ENCODE assay signal across 1 cellular context in the genomic region with DNA sequence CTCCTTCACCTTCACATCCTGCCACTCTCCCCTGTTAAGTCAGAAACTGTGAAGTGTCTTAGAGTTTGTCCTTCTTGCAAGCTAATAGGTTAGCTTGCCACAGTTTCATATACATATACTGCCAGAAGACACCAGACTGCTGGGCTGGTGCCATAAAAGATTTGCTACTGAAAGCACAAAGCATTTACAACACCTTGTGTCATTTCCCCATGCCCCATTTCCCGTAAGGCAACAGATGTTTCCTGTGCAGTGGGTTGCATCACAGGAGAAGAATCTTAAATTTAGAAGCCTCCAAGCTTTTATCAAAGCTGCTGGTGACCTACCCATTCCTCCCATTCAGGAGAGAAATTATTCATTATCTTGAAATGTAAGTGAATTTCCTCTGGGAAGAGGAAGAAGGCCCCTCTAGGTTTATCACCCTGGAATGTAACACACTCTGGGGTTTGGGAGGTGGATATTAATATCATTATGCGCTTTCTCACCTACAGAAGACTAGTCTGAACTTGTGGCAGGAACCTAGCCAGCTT.
TF ChIP-seq lines count a peak whose summit lies in the region.

No MANE protein-coding gene starts in this region.

TF ChIP-seq in GM12878, 131 proteins besides CTCF, POLR2A, EP300 and RAD21 (continued from another document):
- TF ChIP-seq ZBTB11 (CRISPR knock-in tag; IDR thresholded peaks at IDR 0.05) (no peak), RFX5 (IDR thresholded peaks at IDR 0.05; ENCODE audit: low read depth, low read length) (no peak), NR2F1 (conservative IDR thresholded peaks at IDR 0.05) (no peak), HDAC2 (IDR thresholded peaks at IDR 0.05) (no peak), RCOR1 (conservative IDR thresholded peaks at IDR 0.05; ENCODE audit: low read depth, low read length) (no peak), HSF1 (IDR thresholded peaks at IDR 0.05; ENCODE audit: low read depth, low read length) (no peak), BCL11A (IDR thresholded peaks at IDR 0.05; ENCODE audit: low read depth, low read length) (no peak)
- TF ChIP-seq, protein P1, sequence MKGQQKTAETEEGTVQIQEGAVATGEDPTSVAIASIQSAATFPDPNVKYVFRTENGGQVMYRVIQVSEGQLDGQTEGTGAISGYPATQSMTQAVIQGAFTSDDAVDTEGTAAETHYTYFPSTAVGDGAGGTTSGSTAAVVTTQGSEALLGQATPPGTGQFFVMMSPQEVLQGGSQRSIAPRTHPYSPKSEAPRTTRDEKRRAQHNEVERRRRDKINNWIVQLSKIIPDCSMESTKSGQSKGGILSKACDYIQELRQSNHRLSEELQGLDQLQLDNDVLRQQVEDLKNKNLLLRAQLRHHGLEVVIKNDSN (IDR thresholded peaks at IDR 0.05; ENCODE audit: borderline replicate concordance, extremely low read length, insufficient read depth, low read depth, low read length), result no peak
